ENCODE assay signal across 9 cellular contexts in the genomic region with DNA sequence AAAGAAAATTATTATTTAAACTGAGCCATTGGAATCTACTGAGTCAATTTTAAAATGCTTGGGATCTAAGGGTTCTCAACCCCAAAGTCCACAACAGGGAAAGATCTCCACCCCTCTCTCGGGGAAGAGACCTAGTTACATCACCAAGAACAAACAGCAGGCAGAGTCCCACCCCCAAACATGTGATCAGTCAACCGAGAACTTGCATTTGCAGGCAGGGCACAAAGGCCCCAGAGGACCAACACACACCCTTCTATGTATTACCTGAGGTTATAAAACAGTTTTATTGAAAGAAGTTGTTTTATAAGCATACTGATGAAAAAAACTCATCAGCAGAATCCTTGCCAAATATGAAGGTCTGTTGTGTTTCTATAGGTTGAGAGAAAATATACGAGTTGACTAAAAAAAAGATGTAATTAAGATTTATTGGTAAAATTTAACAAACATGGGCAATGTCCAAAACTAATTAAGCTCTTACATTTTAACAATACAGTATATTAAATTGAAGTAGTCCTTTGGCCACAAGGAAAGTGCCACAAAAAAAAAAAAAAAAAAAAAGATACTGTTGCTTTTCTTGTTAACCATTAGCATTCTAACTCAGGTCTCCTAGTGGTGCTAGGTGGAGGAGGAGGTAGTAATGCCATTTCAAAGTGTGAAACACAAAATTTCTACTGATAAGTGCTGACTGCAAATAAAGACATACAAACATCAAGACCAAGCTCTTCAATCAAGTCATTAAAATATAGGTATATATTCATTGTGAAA. TPM values are rescaled to one million over a fixed set of nuclear protein-coding genes. Genes with fewer than 3 reads are reported as not detected.
A peak's percentile ranks its signal among the peaks of the same experiment; 100 is the strongest.
DNase-seq lines count a peak whose midpoint lies in the region; ATAC-seq and TF ChIP-seq lines count a peak whose summit lies in the region.
"Had no signal": no experiment of that assay in that cellular context is flagged by ENCODE, and none has a peak within 500 bp of the region (broad histone marks: within the 10 kb centered on the region; RNA-seq: fewer than 3 reads in every experiment).

No MANE protein-coding gene starts in this region.

- H3K27me3 ChIP-seq in BLaER1 treated with 17β-estradiol and CSF1 and Interleukin-3, amounts not matched to agents 10 nM and 100 nM: no peaks in the 10 kb centered on the region
- no peaks in the 10 kb centered on the region for H3K27me3 ChIP-seq in GM23338 (ENCODE audit: insufficient read depth)
- H3K27me3 ChIP-seq in OCI-LY1 (ENCODE audit: insufficient read depth, low read length): no peaks in the 10 kb centered on the region

- peak; percentile 94 for ATAC-seq in GM23338
- peak; percentile 46 to 57 for ATAC-seq in stimulated activated naive B cell treated with anti-CD40 and anti-IgM and Interleukin-4, amounts not matched to agents 10 μg/mL and 1 μg/mL and 100 μg/mL, for 72 hours (replicated peaks)
- ATAC-seq in HG03045 (IDR thresholded peaks at IDR 0.05; ENCODE audit: unreplicated experiment): no peak
- no peak for ATAC-seq in GM21515 (IDR thresholded peaks at IDR 0.05; ENCODE audit: unreplicated experiment)

- H3K36me3 Mint-ChIP-seq in GM23338 (ENCODE audit: low read depth) (no peaks in the 10 kb centered on the region), chondrocyte (ENCODE audit: low read depth) (no peaks in the 10 kb centered on the region)
- H3K36me3 Mint-ChIP-seq in stimulated activated naive B cell treated with anti-CD40 and anti-IgM and Interleukin-4, amounts not matched to agents 10 μg/mL and 1 μg/mL and 100 μg/mL, for 72 hours: no peaks in the 10 kb centered on the region

- peaks cover 42% of the 10 kb centered on the region for H3K4me1 Mint-ChIP-seq in GM23338
- peaks cover 12% of the 10 kb centered on the region for H3K4me1 Mint-ChIP-seq in chondrocyte (ENCODE audit: low read depth)
- H3K4me1 Mint-ChIP-seq in stimulated activated naive B cell treated with anti-CD40 and anti-IgM and Interleukin-4, amounts not matched to agents 10 μg/mL and 1 μg/mL and 100 μg/mL, for 72 hours: peaks cover 7 to 12% of the 10 kb centered on the region in 2 donors

- H3K4me2 ChIP-seq in BLaER1 treated with 17β-estradiol and CSF1 and Interleukin-3, amounts not matched to agents 10 nM and 100 nM: peak overlapping the region; percentile 64 to 86 (median 72)
- H3K4me2 ChIP-seq in GM23338 (peak overlapping the region; percentile 58), OCI-LY1 (ENCODE audit: low read length) (peak overlapping the region; percentile 17; the same call in 1 of the 2 replicates)

- no peaks in the 10 kb centered on the region for H3K9me3 ChIP-seq in BLaER1 treated with 17β-estradiol and CSF1 and Interleukin-3, amounts not matched to agents 10 nM and 100 nM (replicated peaks in 1 of 11)
- H3K9me3 ChIP-seq in OCI-LY1 (ENCODE audit: low read length): no peaks in the 10 kb centered on the region

- H3K27me3 Mint-ChIP-seq in GM23338 (ENCODE audit: insufficient read depth, low read depth, poor library complexity) (no peaks in the 10 kb centered on the region), chondrocyte (ENCODE audit: low read depth) (no peaks in the 10 kb centered on the region)
- H3K27me3 Mint-ChIP-seq in stimulated activated naive B cell treated with anti-CD40 and anti-IgM and Interleukin-4, amounts not matched to agents 10 μg/mL and 1 μg/mL and 100 μg/mL, for 72 hours: no peaks in the 10 kb centered on the region

- H3K79me2 ChIP-seq in GM23338 (replicated peaks; ENCODE audit: insufficient read depth) (peaks cover 20% of the 10 kb centered on the region), OCI-LY1 (ENCODE audit: insufficient read depth, low read length) (no peaks in the 10 kb centered on the region)

- H3K4me3 ChIP-seq in BLaER1 treated with 17β-estradiol and CSF1 and Interleukin-3, amounts not matched to agents 10 nM and 100 nM: peak overlapping the region in 4 of 10 experiments; percentile 17 to 29 (median 19); a peak in 2 of 20 replicates
- H3K4me3 ChIP-seq in GM23338 (peak overlapping the region; percentile 34), OCI-LY1 (ENCODE audit: low read depth, low read length, poor library complexity, severe bottlenecking) (no peak overlapping the region)

- peak in 1 of 2 experiments; percentile 35; a peak in 1 of 4 replicates for TF ChIP-seq CTCF in GM23338 (conservative IDR thresholded peaks at IDR 0.05; ENCODE audit: low read depth in 2 of 2)
- no peak for TF ChIP-seq CTCF in OCI-LY1 (IDR thresholded peaks at IDR 0.05; ENCODE audit: low read length)
- no peak for TF ChIP-seq CTCF in chondrocyte (IDR thresholded peaks at IDR 0.05)

- peaks cover 16 to 26% (median 21%) of the 10 kb centered on the region in 10 experiments for H3K4me1 ChIP-seq in BLaER1 treated with 17β-estradiol and CSF1 and Interleukin-3, amounts not matched to agents 10 nM and 100 nM
- H3K4me1 ChIP-seq in GM23338 (ENCODE audit: insufficient read depth) (peaks cover 32% of the 10 kb centered on the region), OCI-LY1 (ENCODE audit: insufficient read depth, low read length, severe bottlenecking) (peaks cover 19% of the 10 kb centered on the region)

- H2AFZ ChIP-seq in GM23338 (no peak overlapping the region), OCI-LY1 (ENCODE audit: low read length) (no peak overlapping the region)

- H3K36me3 ChIP-seq in BLaER1 treated with 17β-estradiol and CSF1 and Interleukin-3, amounts not matched to agents 10 nM and 100 nM: no peaks in the 10 kb centered on the region
- H3K36me3 ChIP-seq in GM23338 (ENCODE audit: insufficient read depth): no peaks in the 10 kb centered on the region
- no peaks in the 10 kb centered on the region for H3K36me3 ChIP-seq in OCI-LY1 (ENCODE audit: insufficient read depth, low read length)

- H3K4me3 Mint-ChIP-seq in GM23338: peak overlapping the region; percentile 67
- H3K4me3 Mint-ChIP-seq in chondrocyte (ENCODE audit: unreplicated experiment): no peak overlapping the region
- no peak overlapping the region for H3K4me3 Mint-ChIP-seq in stimulated activated naive B cell treated with anti-CD40 and anti-IgM and Interleukin-4, amounts not matched to agents 10 μg/mL and 1 μg/mL and 100 μg/mL, for 72 hours

- DNase-seq in GM23338 (ENCODE audit: low spot score): peak; percentile 94
- DNase-seq in chondrocyte (ENCODE audit: low spot score): no peak
- peak; percentile 85 for DNase-seq in kidney tubule cell (ENCODE audit: low spot score)
- no peak for DNase-seq in stimulated activated naive B cell treated with anti-CD40 and anti-IgM and Interleukin-4, amounts not matched to agents 10 μg/mL and 1 μg/mL and 100 μg/mL, for 72 hours

- peak overlapping the region in 5 of 11 experiments; percentile 13 to 72 (median 41); a peak in 9 of 22 replicates for H3K9ac ChIP-seq in BLaER1 treated with 17β-estradiol and CSF1 and Interleukin-3, amounts not matched to agents 10 nM and 100 nM
- H3K9ac ChIP-seq in OCI-LY1 (ENCODE audit: low read length): no peak overlapping the region

- peak overlapping the region in 8 of 11 experiments; percentile 16 to 65 (median 42); a peak in 10 of 22 replicates for H3K27ac ChIP-seq in BLaER1 treated with 17β-estradiol and CSF1 and Interleukin-3, amounts not matched to agents 10 nM and 100 nM
- H3K27ac ChIP-seq in GM23338 (ENCODE audit: low read depth) (peak overlapping the region; percentile 95), OCI-LY1 (ENCODE audit: low read depth, low read length, poor library complexity, severe bottlenecking) (no peak overlapping the region)

- H3K9me3 Mint-ChIP-seq in GM23338: no peaks in the 10 kb centered on the region
- no peaks in the 10 kb centered on the region for H3K9me3 Mint-ChIP-seq in chondrocyte (ENCODE audit: low read depth)
- no peaks in the 10 kb centered on the region for H3K9me3 Mint-ChIP-seq in stimulated activated naive B cell treated with anti-CD40 and anti-IgM and Interleukin-4, amounts not matched to agents 10 μg/mL and 1 μg/mL and 100 μg/mL, for 72 hours

- H3F3A ChIP-seq in GM23338 (replicated peaks; ENCODE audit: low read depth) (no peaks in the 10 kb centered on the region; the same call in 1 of the 2 replicates), OCI-LY1 (ENCODE audit: insufficient read depth, low read length) (no peaks in the 10 kb centered on the region)

- H3K9me2 ChIP-seq in GM23338 (ENCODE audit: insufficient read depth) (no peaks in the 10 kb centered on the region), OCI-LY1 (ENCODE audit: low read depth, low read length) (no peaks in the 10 kb centered on the region)

- H4K20me1 ChIP-seq in BLaER1 treated with 17β-estradiol and CSF1 and Interleukin-3, amounts not matched to agents 10 nM and 100 nM: no peaks in the 10 kb centered on the region
- no peaks in the 10 kb centered on the region for H4K20me1 ChIP-seq in GM23338 (replicated peaks; ENCODE audit: insufficient read depth)
- H4K20me1 ChIP-seq in OCI-LY1 (ENCODE audit: insufficient read depth, low read length): no peaks in the 10 kb centered on the region

- H3K27ac Mint-ChIP-seq in GM23338: peak overlapping the region; percentile 97
- H3K27ac Mint-ChIP-seq in chondrocyte (ENCODE audit: unreplicated experiment): peak overlapping the region; percentile 73
- H3K27ac Mint-ChIP-seq in stimulated activated naive B cell treated with anti-CD40 and anti-IgM and Interleukin-4, amounts not matched to agents 10 μg/mL and 1 μg/mL and 100 μg/mL, for 72 hours: no peak overlapping the region

TF ChIP-seq in GM23338, 12 proteins besides CTCF, POLR2A, EP300 and RAD21 (continues in another document):
- peak; percentile 47; the same call in 1 of the 2 replicates for TF ChIP-seq POLR2AphosphoS5 (IDR thresholded peaks at IDR 0.05; ENCODE audit: low read depth)
- no peak for TF ChIP-seq STAT1 (IDR thresholded peaks at IDR 0.05; ENCODE audit: unreplicated experiment)
- no peak for TF ChIP-seq ZNF331 (CRISPR knock-in tag; IDR thresholded peaks at IDR 0.05; ENCODE audit: low read depth)
- peak; percentile 23; the same call in 1 of the 2 replicates for TF ChIP-seq CREB1 (CRISPR knock-in tag; IDR thresholded peaks at IDR 0.05; ENCODE audit: low read depth)

RNA-seq across cellular contexts. Expression of a gene that starts 1.0 kb away (rescaled TPM):
- 27.4 and 29.2 TPM in 2 replicates for total RNA-seq in GM23338 (2014; rRNA removed; shearing (Covaris generic))
- polyA plus RNA-seq in GM23338 (2016; fragmentation: Nextera tagmentation; extraction: Ambion mirVana): 12.8 and 15.1 TPM in 2 replicates
- 5.8 to 11.6 TPM (median 6.5 TPM) in 3 replicates for total RNA-seq in chondrocyte

RNA-seq across cellular contexts. Expression of a gene that starts 49.2 kb away (rescaled TPM):
- 2.4 and 3.2 TPM in 2 replicates for total RNA-seq in GM23338 (2014; rRNA removed; shearing (Covaris generic))
- 1.9 and 2.7 TPM in 2 replicates for polyA plus RNA-seq in GM23338 (2016; fragmentation: Nextera tagmentation; extraction: Ambion mirVana)
- total RNA-seq in chondrocyte: 4.2 to 18.4 TPM (median 5.2 TPM) in 3 replicates
- total RNA-seq: endothelial cell of umbilical vein had no signal
- polyA plus RNA-seq: endothelial cell of umbilical vein had no signal

Comparison
In these comparisons a context has a peak if more than half of its experiments do, and no peak if none do; other contexts are left out.
1. H3K4me2 ChIP-seq: peak in every context shown above with its lines; median percentile 72 in BLaER1 treated with 17β-estradiol and CSF1 and Interleukin-3, amounts not matched to agents 10 nM and 100 nM; 58 in GM23338; 17 in OCI-LY1.
2. ATAC-seq: peak in GM23338 (single experiment) and stimulated activated naive B cell treated with anti-CD40 and anti-IgM and Interleukin-4, amounts not matched to agents 10 μg/mL and 1 μg/mL and 100 μg/mL, for 72 hours (2 of 2); none in HG03045 (single experiment) and GM21515 (single experiment).
3. DNase-seq: peak in GM23338 (single experiment) and kidney tubule cell (single experiment); none in chondrocyte (single experiment) and stimulated activated naive B cell treated with anti-CD40 and anti-IgM and Interleukin-4, amounts not matched to agents 10 μg/mL and 1 μg/mL and 100 μg/mL, for 72 hours (single experiment).